In genomic region chr16:81543571-81543970, GRCh38 we compare ENCODE assay signal across 16 cellular contexts.
DNase-seq lines count a peak whose midpoint lies in the region; ATAC-seq and TF ChIP-seq lines count a peak whose summit lies in the region.
"Had no signal": no experiment of that assay in that cellular context is flagged by ENCODE, and none has a peak within 500 bp of the region (broad histone marks: within the 10 kb centered on the region; RNA-seq: fewer than 3 reads in every experiment).

No MANE protein-coding gene starts in this region.

- H3K27ac Mint-ChIP-seq in activated T-helper 17 cell treated with anti-CD3 and anti-CD28 coated beads, Interleukin-2, amount 50 U/mL, for 72 hours: peak overlapping the region; percentile 65
- H3K27ac Mint-ChIP-seq: activated naive CD4-positive, alpha-beta T cell treated with anti-CD3 and anti-CD28 coated beads for 36 hours; neural progenitor cell had no signal

- TF ChIP-seq RAD21 in liver (IDR thresholded peaks at IDR 0.05): no peak

- no peaks in the 10 kb centered on the region for H3K27me3 Mint-ChIP-seq in activated T-helper 17 cell treated with anti-CD3 and anti-CD28 coated beads, Interleukin-2, amount 50 U/mL, for 72 hours

- H3K36me3 ChIP-seq in liver (ENCODE audit: control insufficient read depth in 4 of 4, insufficient read depth in 3 of 4, low read depth in 1 of 4, low read length in 3 of 4) (no peaks in the 10 kb centered on the region), vagina (no peaks in the 10 kb centered on the region)
- H3K36me3 ChIP-seq: esophagus squamous epithelium, neural progenitor cell, right atrium auricular region, uterus had no signal

- peak; percentile 6 to 56 for ATAC-seq in right cardiac atrium
- no peak for ATAC-seq in Right ventricle myocardium superior (ENCODE audit: poor library complexity)
- ATAC-seq in activated T-helper 17 cell treated with anti-CD3 and anti-CD28 coated beads, Interleukin-2, amount 50 U/mL, for 72 hours (replicated peaks): no peak

- H3K27ac ChIP-seq in right cardiac atrium (ENCODE audit: low read length): peak overlapping the region; percentile 14
- peak overlapping the region; percentile 87 to 91 for H3K27ac ChIP-seq in liver (ENCODE audit: low read depth in 1 of 2, low read length in 2 of 2)
- peak overlapping the region; percentile 11 for H3K27ac ChIP-seq in vagina
- H3K27ac ChIP-seq: neural progenitor cell, right atrium auricular region, uterus had no signal

- H3K27me3 ChIP-seq in right cardiac atrium (ENCODE audit: control insufficient read depth, insufficient read depth): no peaks in the 10 kb centered on the region
- no peaks in the 10 kb centered on the region for H3K27me3 ChIP-seq in liver (ENCODE audit: control insufficient read depth in 4 of 4, insufficient read depth in 4 of 4, low read length in 3 of 4)
- H3K27me3 ChIP-seq in vagina: no peaks in the 10 kb centered on the region
- H3K27me3 ChIP-seq: esophagus squamous epithelium, neural progenitor cell, right atrium auricular region, uterus had no signal

- intact Hi-C loops in right cardiac atrium (cut with DNase I) (no loop called here), Right ventricle myocardium superior (cut with DNase I) (no loop called here), vagina (cut with DNase I) (no loop called here)

- DNase-seq in right cardiac atrium: no peak
- DNase-seq in Right ventricle myocardium superior: no peak
- DNase-seq in vagina (ENCODE audit: extremely low spot score in 2 of 2): no peak
- DNase-seq in activated gamma-delta T cell treated with Interleukin-2 at 50 U/mL for 16 hours: no peak
- no peak for DNase-seq in DMS 273 treated with DMSO at 0.1 percent for 48 hours (lab: John Stamatoyannopoulos, UW)
- DNase-seq in GDM1 (lab: John Stamatoyannopoulos, UW): no peak
- DNase-seq: activated CD4-positive, CD25-positive, alpha-beta regulatory T cell treated with anti-CD3 and anti-CD28 coated beads, Interleukin-2, amount 50 U/mL, for 72 hours; activated naive CD4-positive, alpha-beta T cell treated with anti-CD3 and anti-CD28 coated beads for 36 hours; esophagus squamous epithelium; NCI-H2081 treated with DMSO at 0.1 percent for 48 hours; NCI-H524 treated with DMSO at 0.1 percent for 48 hours; uterus had no signal

- H3K9me3 ChIP-seq in right cardiac atrium (ENCODE audit: control insufficient read depth, low read length) (no peaks in the 10 kb centered on the region), liver (ENCODE audit: control insufficient read depth in 4 of 4, low read length in 3 of 4) (no peaks in the 10 kb centered on the region), vagina (no peaks in the 10 kb centered on the region)
- H3K9me3 ChIP-seq: esophagus squamous epithelium, right atrium auricular region, uterus had no signal

- no peak for TF ChIP-seq POLR2A in vagina (IDR thresholded peaks at IDR 0.05)

- TF ChIP-seq CTCF in liver (IDR thresholded peaks at IDR 0.05; ENCODE audit: low read depth, low read length, missing input control) (no peak), vagina (IDR thresholded peaks at IDR 0.05) (no peak)

- H3K9ac ChIP-seq in liver (ENCODE audit: low read depth in 1 of 2, low read length in 2 of 2): no peak overlapping the region
- H3K9ac ChIP-seq: neural progenitor cell had no signal

- no peaks in the 10 kb centered on the region for H3K9me3 Mint-ChIP-seq in activated T-helper 17 cell treated with anti-CD3 and anti-CD28 coated beads, Interleukin-2, amount 50 U/mL, for 72 hours
- H3K9me3 Mint-ChIP-seq: activated naive CD4-positive, alpha-beta T cell treated with anti-CD3 and anti-CD28 coated beads for 36 hours; neural progenitor cell had no signal

- peaks cover 43% of the 10 kb centered on the region for H3K4me1 Mint-ChIP-seq in activated T-helper 17 cell treated with anti-CD3 and anti-CD28 coated beads, Interleukin-2, amount 50 U/mL, for 72 hours

- no peaks in the 10 kb centered on the region for H3K36me3 Mint-ChIP-seq in activated T-helper 17 cell treated with anti-CD3 and anti-CD28 coated beads, Interleukin-2, amount 50 U/mL, for 72 hours (ENCODE audit: low read depth)
- H3K36me3 Mint-ChIP-seq: neural progenitor cell had no signal

- no peak overlapping the region for H3K4me3 Mint-ChIP-seq in activated T-helper 17 cell treated with anti-CD3 and anti-CD28 coated beads, Interleukin-2, amount 50 U/mL, for 72 hours
- H3K4me3 Mint-ChIP-seq: activated naive CD4-positive, alpha-beta T cell treated with anti-CD3 and anti-CD28 coated beads for 36 hours; neural progenitor cell had no signal

- H3K4me1 ChIP-seq in right cardiac atrium (ENCODE audit: control insufficient read depth, insufficient read depth, low read length) (peaks cover 13% of the 10 kb centered on the region), liver (ENCODE audit: control insufficient read depth in 4 of 4, insufficient read depth in 4 of 4, low read length in 3 of 4) (peaks cover 14 to 65% (median 51%) of the 10 kb centered on the region in 4 donors), vagina (peaks cover 59% of the 10 kb centered on the region)
- H3K4me1 ChIP-seq: uterus had no signal

- no peak overlapping the region for H3K4me3 ChIP-seq in right cardiac atrium (ENCODE audit: low read length)
- H3K4me3 ChIP-seq in liver (ENCODE audit: low read depth in 1 of 3, low read length in 3 of 3): no peak overlapping the region
- no peak overlapping the region for H3K4me3 ChIP-seq in vagina
- H3K4me3 ChIP-seq: esophagus squamous epithelium, neural progenitor cell, right atrium auricular region, uterus had no signal

- WGBS in right cardiac atrium: 56% methylated on average over 3 of the region's 3 CpGs
- 75% methylated on average over 3 of the region's 3 CpGs for WGBS in liver

TF ChIP-seq in liver, 16 proteins besides CTCF, POLR2A, EP300 and RAD21:
- TF ChIP-seq NR2F2 (IDR thresholded peaks at IDR 0.05) (peak; percentile 53), FOXA1 (IDR thresholded peaks at IDR 0.05) (no peak)

Comparison
In these comparisons a context has a peak if more than half of its experiments do, and no peak if none do; other contexts are left out.
1. ATAC-seq: peak in right cardiac atrium (2 of 2); none in Right ventricle myocardium superior (single experiment) and activated T-helper 17 cell treated with anti-CD3 and anti-CD28 coated beads, Interleukin-2, amount 50 U/mL, for 72 hours (single experiment).
2. H3K27ac ChIP-seq: peak in every context shown above with its lines; median percentile 89 in liver; 14 in right cardiac atrium; 11 in vagina.